15 cellular contexts compared by ENCODE assay signal in genomic region chr3:30638685-30639412, GRCh38. TPM values are rescaled to one million over a fixed set of nuclear protein-coding genes. Genes with fewer than 3 reads are reported as not detected.
A peak's percentile ranks its signal among the peaks of the same experiment; 100 is the strongest.
DNase-seq lines count a peak whose midpoint lies in the region; ATAC-seq, FAIRE-seq and TF ChIP-seq lines count a peak whose summit lies in the region.
"Had no signal": no experiment of that assay in that cellular context is flagged by ENCODE, and none has a peak within 500 bp of the region (broad histone marks: within the 10 kb centered on the region; RNA-seq: fewer than 3 reads in every experiment).

No MANE protein-coding gene starts in this region.

- no peak overlapping the region for H2AFZ ChIP-seq in Loucy (ENCODE audit: low read length)
- H2AFZ ChIP-seq: GM23338 had no signal

- peak overlapping the region; percentile 79 for H3K9ac ChIP-seq in Loucy (ENCODE audit: low read depth, low read length, poor library complexity, severe bottlenecking)

- FAIRE-seq in frontal cortex (lab: Jason Lieb, UNC): no peak
- FAIRE-seq: GM19239 had no signal

- H3K9me2 ChIP-seq in Loucy (replicated peaks; ENCODE audit: low read depth, low read length): no peaks in the 10 kb centered on the region

- peaks cover 98% of the 10 kb centered on the region for H3K4me1 ChIP-seq in Loucy (ENCODE audit: insufficient read depth, low read length, poor library complexity, severe bottlenecking)
- H3K4me1 ChIP-seq in naive thymus-derived CD4-positive, alpha-beta T cell (ENCODE audit: control insufficient read depth in 2 of 2, insufficient read depth in 2 of 2, low read length in 2 of 2): peaks cover 96 to 98% of the 10 kb centered on the region in 2 donors

- H3K27me3 Mint-ChIP-seq in CD4-positive, alpha-beta T cell: no peaks in the 10 kb centered on the region
- no peaks in the 10 kb centered on the region for H3K27me3 Mint-ChIP-seq in naive thymus-derived CD4-positive, alpha-beta T cell
- H3K27me3 Mint-ChIP-seq in nephron progenitor cell (ENCODE audit: low read depth, poor library complexity): peaks cover 2% of the 10 kb centered on the region

- in situ Hi-C loops in GM13977 (cut with MboI; ENCODE audit: low pct_unique_long_range_greater_than_20kb, low sequenced_read_pairs, unreplicated experiment): no loop called here

- POLR2A ChIA-PET in CD4-positive, alpha-beta T cell (lab: Charles Lee): interaction anchor here (0.8 to 18.3 kb wide), 8 partner anchors 10 to 33 kb away, joined by 3 to 297 read pairs (median 4); partner anchors contain the start of gene TGFBR2
- POLR2A ChIA-PET in naive thymus-derived CD4-positive, alpha-beta T cell (lab: Charles Lee): interaction anchor here (0.5 to 33.4 kb wide), 7 partner anchors 10 to 55 kb away, joined by 3 to 853 read pairs (median 6); partner anchors contain the start of gene TGFBR2

- H3K27me3 ChIP-seq in CD4-positive, alpha-beta T cell (ENCODE audit: control insufficient read depth, insufficient read depth, low read length): no peaks in the 10 kb centered on the region
- H3K27me3 ChIP-seq in Loucy (ENCODE audit: insufficient read depth, low read length, poor library complexity, severe bottlenecking): no peaks in the 10 kb centered on the region
- H3K27me3 ChIP-seq in naive thymus-derived CD4-positive, alpha-beta T cell (ENCODE audit: control insufficient read depth in 2 of 2, insufficient read depth in 2 of 2, low read length in 2 of 2): no peaks in the 10 kb centered on the region

- H3K9me3 Mint-ChIP-seq in CD4-positive, alpha-beta T cell: no peaks in the 10 kb centered on the region
- H3K9me3 Mint-ChIP-seq in activated naive CD4-positive, alpha-beta T cell treated with anti-CD3 and anti-CD28 coated beads, Interleukin-2, amount 50 U/mL, for 72 hours: peaks cover 0 to 3% of the 10 kb centered on the region in 2 donors
- peaks cover 0 to 2% (median 0%) of the 10 kb centered on the region in 11 donors for H3K9me3 Mint-ChIP-seq in naive thymus-derived CD4-positive, alpha-beta T cell
- H3K9me3 Mint-ChIP-seq in nephron progenitor cell: peaks cover 8% of the 10 kb centered on the region
- H3K9me3 Mint-ChIP-seq: GM23338 had no signal

- peaks cover 23% of the 10 kb centered on the region for H3F3A ChIP-seq in Loucy (ENCODE audit: low read depth)

- H3K36me3 ChIP-seq in Loucy (ENCODE audit: insufficient read depth, low read length): peaks cover 4% of the 10 kb centered on the region; the same call in 1 of the 2 replicates
- no peaks in the 10 kb centered on the region for H3K36me3 ChIP-seq in naive thymus-derived CD4-positive, alpha-beta T cell (ENCODE audit: control insufficient read depth in 2 of 3, insufficient read depth in 3 of 3, low read length in 3 of 3)

- H3K4me2 ChIP-seq in Loucy (ENCODE audit: low read depth, low read length, poor library complexity, severe bottlenecking): peak overlapping the region; percentile 90
- H3K4me2 ChIP-seq: GM23338 had no signal

- H3K27ac Mint-ChIP-seq in CD4-positive, alpha-beta T cell: peak overlapping the region; percentile 96
- peak overlapping the region; percentile 93 to 97 for H3K27ac Mint-ChIP-seq in activated naive CD4-positive, alpha-beta T cell treated with anti-CD3 and anti-CD28 coated beads, Interleukin-2, amount 50 U/mL, for 72 hours
- H3K27ac Mint-ChIP-seq in naive thymus-derived CD4-positive, alpha-beta T cell: peak overlapping the region; percentile 84 to 98 (median 95)
- no peak overlapping the region for H3K27ac Mint-ChIP-seq in nephron progenitor cell
- H3K27ac Mint-ChIP-seq: GM23338 had no signal

- H3K36me3 Mint-ChIP-seq in CD4-positive, alpha-beta T cell (ENCODE audit: low read depth): peaks cover 62% of the 10 kb centered on the region
- H3K36me3 Mint-ChIP-seq in activated naive CD4-positive, alpha-beta T cell treated with anti-CD3 and anti-CD28 coated beads, Interleukin-2, amount 50 U/mL, for 72 hours: peaks cover 29 to 34% of the 10 kb centered on the region in 2 donors
- peaks cover 0 to 33% (median 26%) of the 10 kb centered on the region in 5 donors for H3K36me3 Mint-ChIP-seq in naive thymus-derived CD4-positive, alpha-beta T cell
- peaks cover 14% of the 10 kb centered on the region for H3K36me3 Mint-ChIP-seq in nephron progenitor cell (ENCODE audit: low read depth)

- peak overlapping the region; percentile 30 for H3K4me3 ChIP-seq in Loucy (ENCODE audit: low read length, poor library complexity, severe bottlenecking)
- H3K4me3 ChIP-seq in naive thymus-derived CD4-positive, alpha-beta T cell (ENCODE audit: low read length): peak overlapping the region; percentile 21
- H3K4me3 ChIP-seq: GM23338 had no signal

- no peak for ATAC-seq in CD4-positive, alpha-beta T cell (ENCODE audit: poor library complexity)
- ATAC-seq in activated naive CD4-positive, alpha-beta T cell treated with anti-CD3 and anti-CD28 coated beads, Interleukin-2, amount 50 U/mL, for 72 hours: no peak
- ATAC-seq in naive thymus-derived CD4-positive, alpha-beta T cell: no peak
- ATAC-seq: activated CD4-positive, CD25-positive, alpha-beta regulatory T cell treated with anti-CD3 and anti-CD28 coated beads, Interleukin-2, amount 50 U/mL, for 24 hours; GM23338 had no signal

- intact Hi-C loops in CD4-positive, alpha-beta T cell (cut with DNase I, micrococcal nuclease): loop anchor here in 1 of 2 experiments (10.0 kb wide), 1 partner anchor 46 kb away; no protein-coding TSS in a partner anchor
- intact Hi-C loops in naive thymus-derived CD4-positive, alpha-beta T cell (cut with micrococcal nuclease): no loop called here

- H3K4me1 Mint-ChIP-seq in CD4-positive, alpha-beta T cell (ENCODE audit: low read depth): peaks cover 99% of the 10 kb centered on the region
- peaks cover 76 to 99% (median 92%) of the 10 kb centered on the region in 7 donors for H3K4me1 Mint-ChIP-seq in naive thymus-derived CD4-positive, alpha-beta T cell
- peaks cover 22% of the 10 kb centered on the region for H3K4me1 Mint-ChIP-seq in nephron progenitor cell

- peak overlapping the region; percentile 86 for H3K4me3 Mint-ChIP-seq in CD4-positive, alpha-beta T cell
- H3K4me3 Mint-ChIP-seq in naive thymus-derived CD4-positive, alpha-beta T cell: peak overlapping the region; percentile 40 to 88 (median 70)
- no peak overlapping the region for H3K4me3 Mint-ChIP-seq in nephron progenitor cell
- H3K4me3 Mint-ChIP-seq: GM23338 had no signal

- no peaks in the 10 kb centered on the region for H3K9me3 ChIP-seq in CD4-positive, alpha-beta T cell (ENCODE audit: control insufficient read depth, low read length)
- no peaks in the 10 kb centered on the region for H3K9me3 ChIP-seq in Loucy (ENCODE audit: insufficient read depth, low read depth, low read length)
- no peaks in the 10 kb centered on the region for H3K9me3 ChIP-seq in naive thymus-derived CD4-positive, alpha-beta T cell (ENCODE audit: control insufficient read depth in 2 of 3, low read length in 3 of 3)

- CTCF ChIA-PET in CD4-positive, alpha-beta T cell (lab: Charles Lee): interaction anchor here (1.4 kb wide), 1 partner anchor 55 kb away, joined by 5 read pairs; no protein-coding TSS in a partner anchor
- CTCF ChIA-PET in naive thymus-derived CD4-positive, alpha-beta T cell (lab: Charles Lee): interaction anchor here (0.6 to 1.4 kb wide), 3 partner anchors 9 to 77 kb away, joined by 3 to 5 read pairs (median 4); no protein-coding TSS in a partner anchor

- no peak for DNase-seq in CD4-positive, alpha-beta T cell
- DNase-seq in activated naive CD4-positive, alpha-beta T cell treated with anti-CD3 and anti-CD28 coated beads, Interleukin-2, amount 50 U/mL, for 72 hours (ENCODE audit: low spot score in 2 of 2): no peak
- no peak for DNase-seq in naive thymus-derived CD4-positive, alpha-beta T cell
- DNase-seq in midbrain (lab: John Stamatoyannopoulos, UW) (no peak), nephron progenitor cell (no peak), frontal cortex (ENCODE audit: low spot score in 2 of 2) (no peak), GM13977 (ENCODE audit: low spot score) (no peak)
- DNase-seq: amygdala, mesendoderm, NCI-H1694 treated with DMSO at 0.1 percent for 48 hours, RPMI8226 had no signal

- H3K79me2 ChIP-seq in Loucy (ENCODE audit: insufficient read depth, low read length): peaks cover 95% of the 10 kb centered on the region

- peaks cover 14% of the 10 kb centered on the region for H4K20me1 ChIP-seq in Loucy (ENCODE audit: insufficient read depth, low read length, poor library complexity, severe bottlenecking)

- H3K27ac ChIP-seq in CD4-positive, alpha-beta T cell (ENCODE audit: low read depth, low read length): peak overlapping the region; percentile 55
- peak overlapping the region; percentile 59 for H3K27ac ChIP-seq in naive thymus-derived CD4-positive, alpha-beta T cell (ENCODE audit: low read depth, low read length)

- no peak for TF ChIP-seq CTCF in CD4-positive, alpha-beta T cell (IDR thresholded peaks at IDR 0.05)
- TF ChIP-seq CTCF in Loucy (conservative IDR thresholded peaks at IDR 0.05; ENCODE audit: low read length) (no peak), nephron progenitor cell (IDR thresholded peaks at IDR 0.05) (no peak), GM13977 (IDR thresholded peaks at IDR 0.05; ENCODE audit: extremely low read depth, insufficient read depth, missing control alignments) (no peak)

RNA-seq across cellular contexts. Expression of gene TGFBR2, which starts 32.4 kb away (rescaled TPM):
- 100 to 1,000 TPM; 203 to 205 TPM for total RNA-seq in CD4-positive, alpha-beta T cell
- 10 to 100 TPM; 45.0 to 74.1 TPM for total RNA-seq in activated naive CD4-positive, alpha-beta T cell treated with anti-CD3 and anti-CD28 coated beads, Interleukin-2, amount 50 U/mL, for 72 hours
- 100 to 1,000 TPM in 4 of 5 experiments, 10 to 100 TPM in 1; 63.0 to 171 (median 155) TPM for total RNA-seq in naive thymus-derived CD4-positive, alpha-beta T cell
- polyA plus RNA-seq in naive thymus-derived CD4-positive, alpha-beta T cell: 100 to 1,000 TPM; 150 to 263 TPM
- total RNA-seq in frontal cortex: 4.5 TPM
